ENCODE assay signal across 18 cellular contexts in genomic region chr13:47564041-47564440, GRCh38.
DNase-seq lines count a peak whose midpoint lies in the region; ATAC-seq and TF ChIP-seq lines count a peak whose summit lies in the region.
"Had no signal": no experiment of that assay in that cellular context is flagged by ENCODE, and none has a peak within 500 bp of the region (broad histone marks: within the 10 kb centered on the region; RNA-seq: fewer than 3 reads in every experiment).

No MANE protein-coding gene starts in this region.

- H3K18ac ChIP-seq in H9 (ENCODE audit: insufficient read length, low read depth, low read length) = no peak overlapping the region

- ATAC-seq in HG03139 (IDR thresholded peaks at IDR 0.05; ENCODE audit: unreplicated experiment) = no peak
- ATAC-seq: PC-3 had no signal

- no peaks in the 10 kb centered on the region for H3K79me2 ChIP-seq in H9 (ENCODE audit: insufficient read depth, low read length)

- H2AK5ac ChIP-seq in H9 (ENCODE audit: insufficient read length, low read length) = no peak overlapping the region

- H4K20me1 ChIP-seq in H9 (ENCODE audit: control insufficient read depth, insufficient read depth, insufficient read length) = no peaks in the 10 kb centered on the region

- no peaks in the 10 kb centered on the region for H3K23me2 ChIP-seq in H9 (ENCODE audit: insufficient read length, low read depth, low read length, poor library complexity, severe bottlenecking)

- no peak overlapping the region for H3K56ac ChIP-seq in H9 (ENCODE audit: insufficient read length, low read depth, low read length)

- H3K27me3 ChIP-seq in H9 (ENCODE audit: insufficient read depth, low read length) (no peaks in the 10 kb centered on the region), endodermal cell (ENCODE audit: control insufficient read depth, insufficient read depth, low read length, poor library complexity, severe bottlenecking) (no peaks in the 10 kb centered on the region), Caco-2 (replicated peaks; ENCODE audit: control insufficient read depth, insufficient read depth, low read length) (no peaks in the 10 kb centered on the region)
- H3K27me3 ChIP-seq: SJCRH30 had no signal

- POLR2A ChIA-PET in Caco-2 (lab: Charles Lee) = no interaction called here

- no peak overlapping the region for H3T11ph ChIP-seq in H9 (ENCODE audit: low read length)

- CTCF ChIA-PET in Caco-2 (lab: Charles Lee) = no interaction called here

- DNase-seq in H9 (peak; percentile 69), NCI-H82 treated with DMSO at 0.1 percent for 48 hours (lab: John Stamatoyannopoulos, UW; ENCODE audit: unreplicated experiment) (peak; percentile 23), endodermal cell (peak; percentile 84), neural crest cell (ENCODE audit: low read depth, low spot score) (peak; percentile 5), SIG-M5 (lab: John Stamatoyannopoulos, UW) (no peak), glutamatergic neuron (no peak), Caco-2 (no peak)
- DNase-seq: COR-L47, DMS153, Kasumi-1, NCI-H1105 treated with DMSO at 0.1 percent for 48 hours, NCI-H1694 treated with DMSO at 0.1 percent for 48 hours, NCI-H526 treated with DMSO at 0.1 percent for 48 hours, PC-3, SJCRH30 had no signal

- intact Hi-C loops in Caco-2 (cut with micrococcal nuclease; ENCODE audit: unreplicated experiment) = no loop called here

- H3K27me3 Mint-ChIP-seq in H9 (ENCODE audit: low read depth) = no peaks in the 10 kb centered on the region
- H3K27me3 Mint-ChIP-seq in endodermal cell (ENCODE audit: insufficient read depth) = peaks cover 1% of the 10 kb centered on the region
- H3K27me3 Mint-ChIP-seq in neural crest cell (ENCODE audit: low read depth) = no peaks in the 10 kb centered on the region
- H3K27me3 Mint-ChIP-seq in glutamatergic neuron (ENCODE audit: unreplicated experiment) = no peaks in the 10 kb centered on the region
- H3K27me3 Mint-ChIP-seq in Caco-2 (ENCODE audit: insufficient read depth, unreplicated experiment) = peaks cover 7% of the 10 kb centered on the region
- H3K27me3 Mint-ChIP-seq: IgD-negative memory B cell had no signal

- no CpG with 5 or more reads among the region's 7 CpGs for WGBS in H9 (ENCODE audit: extremely low coverage, insufficient read length, low lambda C conversion rate)
- WGBS in endodermal cell (ENCODE audit: insufficient coverage in 1 of 2, insufficient read length in 1 of 2), 2 experiments = 63 to 67% methylated on average over 2 to 7 of the region's 7 CpGs

- H2BK120ac ChIP-seq in H9 (ENCODE audit: low read depth, low read length, poor library complexity, severe bottlenecking) = no peak overlapping the region

- no peak overlapping the region for H2BK15ac ChIP-seq in H9 (ENCODE audit: low read depth, low read length)

- H3K4me2 ChIP-seq in H9 (ENCODE audit: insufficient read depth, insufficient read length, low read length) = no peak overlapping the region

- no peaks in the 10 kb centered on the region for H3K79me1 ChIP-seq in H9 (ENCODE audit: insufficient read depth, low read depth, low read length, poor library complexity, severe bottlenecking)

- no peak overlapping the region for H3K9ac ChIP-seq in H9 (ENCODE audit: extremely low read depth, insufficient read length, low read length)
- no peak overlapping the region for H3K9ac ChIP-seq in endodermal cell (ENCODE audit: extremely low read depth, low read length, poor library complexity, severe bottlenecking)

- no peak overlapping the region for H3K4me3 Mint-ChIP-seq in H9
- no peak overlapping the region for H3K4me3 Mint-ChIP-seq in endodermal cell
- H3K4me3 Mint-ChIP-seq in neural crest cell = no peak overlapping the region
- H3K4me3 Mint-ChIP-seq in glutamatergic neuron (ENCODE audit: unreplicated experiment) = no peak overlapping the region
- no peak overlapping the region for H3K4me3 Mint-ChIP-seq in Caco-2 (ENCODE audit: unreplicated experiment)
- H3K4me3 Mint-ChIP-seq: IgD-negative memory B cell had no signal

- H3K36me3 Mint-ChIP-seq in H9 (ENCODE audit: insufficient read depth in 1 of 3, low read depth in 3 of 3) = peaks cover 0 to 21% (median 5%) of the 10 kb centered on the region in 3 experiments; a peak in 6 of 7 replicates
- peaks cover 3% of the 10 kb centered on the region for H3K36me3 Mint-ChIP-seq in endodermal cell (ENCODE audit: low read depth)
- H3K36me3 Mint-ChIP-seq in neural crest cell (ENCODE audit: low read depth) = peaks cover 13% of the 10 kb centered on the region
- H3K36me3 Mint-ChIP-seq in glutamatergic neuron (ENCODE audit: unreplicated experiment) = no peaks in the 10 kb centered on the region
- no peaks in the 10 kb centered on the region for H3K36me3 Mint-ChIP-seq in Caco-2 (ENCODE audit: insufficient read depth, unreplicated experiment)

- TF ChIP-seq CTCF in H9 (conservative IDR thresholded peaks at IDR 0.05) (no peak), endodermal cell (conservative IDR thresholded peaks at IDR 0.05) (no peak), neural crest cell (conservative IDR thresholded peaks at IDR 0.05) (no peak), glutamatergic neuron (IDR thresholded peaks at IDR 0.05; ENCODE audit: partially characterized antibody, unreplicated experiment) (no peak), Caco-2 (IDR thresholded peaks at IDR 0.05; ENCODE audit: insufficient read depth in 1 of 2, low read depth in 1 of 2, low read length in 1 of 2, severe bottlenecking in 1 of 2, unreplicated experiment in 1 of 2) (no peak)

- no peak overlapping the region for H4K8ac ChIP-seq in H9 (replicated peaks; ENCODE audit: insufficient read length, low read depth, low read length)

- H3K4me1 Mint-ChIP-seq in H9 = peaks cover 9 to 10% of the 10 kb centered on the region in 2 experiments
- peaks cover 5% of the 10 kb centered on the region for H3K4me1 Mint-ChIP-seq in endodermal cell
- H3K4me1 Mint-ChIP-seq in neural crest cell = no peaks in the 10 kb centered on the region
- H3K4me1 Mint-ChIP-seq in glutamatergic neuron (ENCODE audit: low read depth, unreplicated experiment) = no peaks in the 10 kb centered on the region
- no peaks in the 10 kb centered on the region for H3K4me1 Mint-ChIP-seq in Caco-2 (ENCODE audit: low read depth, unreplicated experiment)
- H3K4me1 Mint-ChIP-seq: IgD-negative memory B cell had no signal

- H4K91ac ChIP-seq in H9 (ENCODE audit: insufficient read length, low read depth, low read length) = no peak overlapping the region

- H3K4me1 ChIP-seq in H9 (ENCODE audit: insufficient read depth, low read length) (no peaks in the 10 kb centered on the region; the same call in 1 of the 2 replicates), endodermal cell (ENCODE audit: control insufficient read depth, insufficient read depth, low read length) (no peaks in the 10 kb centered on the region), Caco-2 (no peaks in the 10 kb centered on the region)
- H3K4me1 ChIP-seq: SJCRH30 had no signal

- H2AFZ ChIP-seq in H9 (ENCODE audit: low read length) = no peak overlapping the region

- BruUV-seq in Caco-2 (replicated peaks; lab: Mats Ljungman, UMichigan) = no TSS peak

- no peak overlapping the region for H2BK20ac ChIP-seq in H9 (ENCODE audit: low read depth, low read length, poor library complexity, severe bottlenecking)

- H3K9me3 ChIP-seq in H9 (ENCODE audit: control insufficient read depth, low read depth, low read length) (no peaks in the 10 kb centered on the region), endodermal cell (ENCODE audit: control insufficient read depth, low read length) (no peaks in the 10 kb centered on the region), Caco-2 (0 out of 2 replicates have a peak, but pooled peaks cover 4% of the 10 kb centered on the region)
- H3K9me3 ChIP-seq: SJCRH30 had no signal

- no peak overlapping the region for H3K27ac ChIP-seq in H9 (ENCODE audit: insufficient read length, low read depth, low read length)
- H3K27ac ChIP-seq in endodermal cell (ENCODE audit: low read depth, low read length) = no peak overlapping the region
- H3K27ac ChIP-seq: RWPE1, SJCRH30 had no signal

- no peaks in the 10 kb centered on the region for H3K36me3 ChIP-seq in endodermal cell (ENCODE audit: control insufficient read depth, insufficient read depth, low read length)
- no peaks in the 10 kb centered on the region for H3K36me3 ChIP-seq in Caco-2 (ENCODE audit: control insufficient read depth, insufficient read depth, low read length)
- H3K36me3 ChIP-seq: SJCRH30 had no signal

- no peak overlapping the region for H4K5ac ChIP-seq in H9 (ENCODE audit: insufficient read length, low read depth, low read length)

- no peak overlapping the region for H2BK12ac ChIP-seq in H9 (ENCODE audit: insufficient read length, low read depth, low read length)

- H3K27ac Mint-ChIP-seq in H9 = no peak overlapping the region
- H3K27ac Mint-ChIP-seq in endodermal cell = no peak overlapping the region
- no peak overlapping the region for H3K27ac Mint-ChIP-seq in neural crest cell (ENCODE audit: unreplicated experiment)
- H3K27ac Mint-ChIP-seq in glutamatergic neuron (ENCODE audit: unreplicated experiment) = no peak overlapping the region
- no peak overlapping the region for H3K27ac Mint-ChIP-seq in Caco-2 (ENCODE audit: unreplicated experiment)
- H3K27ac Mint-ChIP-seq: IgD-negative memory B cell had no signal

- no peak overlapping the region for H3K23ac ChIP-seq in H9 (ENCODE audit: insufficient read length, low read depth, low read length)

- H2BK5ac ChIP-seq in H9 (ENCODE audit: insufficient read length, low read length) = no peak overlapping the region

- peak overlapping the region; percentile 35 for H3K4me3 ChIP-seq in endodermal cell (ENCODE audit: low read length)
- no peak overlapping the region for H3K4me3 ChIP-seq in Caco-2 (ENCODE audit: low read depth, low read length)
- H3K4me3 ChIP-seq: SJCRH30 had no signal

- H3K9me3 Mint-ChIP-seq in H9 = peaks cover 25 to 31% of the 10 kb centered on the region in 2 experiments; a peak in 4 of 5 replicates
- peaks cover 26% of the 10 kb centered on the region for H3K9me3 Mint-ChIP-seq in endodermal cell
- H3K9me3 Mint-ChIP-seq in neural crest cell = peaks cover 3% of the 10 kb centered on the region
- H3K9me3 Mint-ChIP-seq in glutamatergic neuron (ENCODE audit: unreplicated experiment) = peaks cover 3% of the 10 kb centered on the region
- peaks cover 16% of the 10 kb centered on the region for H3K9me3 Mint-ChIP-seq in Caco-2 (ENCODE audit: unreplicated experiment)

- H3K14ac ChIP-seq in H9 (ENCODE audit: insufficient read depth, low read length) = no peak overlapping the region

- H3K4ac ChIP-seq in H9 (ENCODE audit: low read depth, low read length) = no peak overlapping the region

Comparison
In these comparisons a context has a peak if more than half of its experiments do, and no peak if none do; other contexts are left out.
1. DNase-seq: peak in H9 (single experiment), NCI-H82 treated with DMSO at 0.1 percent for 48 hours (single experiment), endodermal cell (single experiment) and neural crest cell (single experiment); none in SIG-M5 (single experiment), glutamatergic neuron (single experiment) and Caco-2 (0 of 2).